In genomic region chr5:111366388-111366787, GRCh38 we compare ENCODE assay signal across 19 cellular contexts.
"Had no signal": no experiment of that assay in that cellular context is flagged by ENCODE, and none has a peak within 500 bp of the region (broad histone marks: within the 10 kb centered on the region; RNA-seq: fewer than 3 reads in every experiment).

No MANE protein-coding gene starts in this region.

- H3K4me3 ChIP-seq: esophagus muscularis mucosa, heart left ventricle, mucosa of descending colon, psoas muscle, right lobe of liver, spleen, tibial artery, upper lobe of right lung had no signal

- H3K27me3 ChIP-seq: esophagus muscularis mucosa, heart left ventricle, neutrophil, right lobe of liver, spleen, tibial artery, upper lobe of right lung had no signal

- DNase-seq: effector memory CD4-positive, alpha-beta T cell; heart left ventricle; hippocampal formation; mucosa of descending colon; naive thymus-derived CD8-positive, alpha-beta T cell; psoas muscle; retina; right lobe of liver; spleen; stimulated activated CD4-positive, alpha-beta T cell treated with anti-CD3 and anti-CD28 coated beads, Interleukin-15, amount 100 ng/mL, for 24 hours; stimulated activated CD4-positive, alpha-beta T cell treated with anti-CD3 and anti-CD28 coated beads, Interleukin-1b, Interleukin-23, amount 100 ng/mL, for 48 hours; stimulated activated CD4-positive, alpha-beta T cell treated with anti-CD3 and anti-CD28 coated beads, Interleukin-4, amount 100 ng/mL, for 24 hours; tibial artery; upper lobe of right lung had no signal

- H3K36me3 ChIP-seq: esophagus muscularis mucosa, heart left ventricle, neutrophil, right lobe of liver, spleen, tibial artery, upper lobe of right lung had no signal

- H3K4me1 ChIP-seq: esophagus muscularis mucosa, heart left ventricle, psoas muscle, right lobe of liver, spleen, tibial artery, upper lobe of right lung had no signal

- H3K27ac ChIP-seq: esophagus muscularis mucosa, heart left ventricle, neutrophil, psoas muscle, right lobe of liver, spleen, tibial artery, upper lobe of right lung had no signal

- FAIRE-seq: endometrium, frontal cortex had no signal

- ATAC-seq: heart left ventricle; mucosa of descending colon; naive thymus-derived CD8-positive, alpha-beta T cell; psoas muscle; right lobe of liver; stimulated activated memory B cell treated with anti-CD40 and anti-IgM and Interleukin-4, amounts not matched to agents 10 μg/mL and 1 μg/mL and 100 μg/mL, for 72 hours; upper lobe of right lung had no signal

- H3K9me3 ChIP-seq: esophagus muscularis mucosa, heart left ventricle, mucosa of descending colon, neutrophil, psoas muscle, right lobe of liver, spleen, tibial artery, upper lobe of right lung had no signal
